ENCODE assay signal across 1 cellular context in the genomic region with DNA sequence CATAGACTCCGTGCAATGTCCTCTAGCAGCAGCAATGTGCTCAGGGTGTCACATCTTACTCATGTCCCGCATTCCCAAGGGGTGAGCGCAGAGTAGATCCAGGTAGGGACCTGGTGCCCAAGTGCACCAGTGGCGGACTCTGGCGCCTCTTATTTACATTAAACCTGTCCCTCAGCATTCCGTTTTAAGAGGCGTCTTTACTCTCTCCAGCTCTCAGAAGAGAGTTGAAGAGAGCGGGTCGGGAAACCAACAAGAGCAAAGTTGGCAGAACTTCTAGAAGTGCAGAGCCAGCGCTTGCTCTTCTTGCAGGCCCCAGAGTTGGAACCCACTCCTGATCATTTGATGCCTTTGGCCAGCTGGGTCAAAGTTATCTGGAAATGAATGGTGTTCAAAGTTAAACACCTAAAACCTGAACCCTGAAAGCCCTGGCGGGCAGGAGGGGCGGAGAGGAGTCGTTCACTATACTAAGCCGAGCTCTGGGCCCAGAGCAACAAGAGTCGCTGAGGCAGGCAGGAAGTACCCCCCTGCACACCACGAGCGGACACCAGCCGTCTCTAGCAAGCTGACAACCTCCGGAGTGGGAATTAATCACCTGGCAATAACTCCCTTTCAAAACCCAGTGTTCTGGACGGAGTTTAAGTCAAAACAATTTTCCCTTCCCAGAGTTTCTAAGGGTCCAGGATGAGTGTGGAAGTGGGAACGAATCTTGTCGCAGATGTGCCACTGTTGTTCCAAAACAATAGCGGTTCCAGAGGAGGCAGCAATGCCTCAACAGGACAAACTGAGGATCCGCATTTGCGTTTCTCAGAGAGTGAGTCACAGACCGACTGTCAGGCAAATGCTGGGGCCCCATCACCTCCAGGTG.
TF ChIP-seq lines count a peak whose summit lies in the region.

No MANE protein-coding gene starts in this region.

TF ChIP-seq in SK-N-SH treated with all-trans-retinoic acid at 6 μM for 48 hours, 23 proteins besides CTCF, POLR2A, EP300 and RAD21 (continued from another document):
- TF ChIP-seq, protein P1, sequence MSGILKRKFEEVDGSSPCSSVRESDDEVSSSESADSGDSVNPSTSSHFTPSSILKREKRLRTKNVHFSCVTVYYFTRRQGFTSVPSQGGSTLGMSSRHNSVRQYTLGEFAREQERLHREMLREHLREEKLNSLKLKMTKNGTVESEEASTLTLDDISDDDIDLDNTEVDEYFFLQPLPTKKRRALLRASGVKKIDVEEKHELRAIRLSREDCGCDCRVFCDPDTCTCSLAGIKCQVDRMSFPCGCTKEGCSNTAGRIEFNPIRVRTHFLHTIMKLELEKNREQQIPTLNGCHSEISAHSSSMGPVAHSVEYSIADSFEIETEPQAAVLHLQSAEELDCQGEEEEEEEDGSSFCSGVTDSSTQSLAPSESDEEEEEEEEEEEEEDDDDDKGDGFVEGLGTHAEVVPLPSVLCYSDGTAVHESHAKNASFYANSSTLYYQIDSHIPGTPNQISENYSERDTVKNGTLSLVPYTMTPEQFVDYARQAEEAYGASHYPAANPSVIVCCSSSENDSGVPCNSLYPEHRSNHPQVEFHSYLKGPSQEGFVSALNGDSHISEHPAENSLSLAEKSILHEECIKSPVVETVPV (CRISPR knock-in tag; IDR thresholded peaks at IDR 0.05), result no peak
- TF ChIP-seq ZNF565 (CRISPR knock-in tag; conservative IDR thresholded peaks at IDR 0.05; ENCODE audit: low read depth) (no peak), CSDC2 (CRISPR knock-in tag; IDR thresholded peaks at IDR 0.05) (no peak), ESRRG (CRISPR knock-in tag; IDR thresholded peaks at IDR 0.05) (no peak), ISL1 (CRISPR knock-in tag; IDR thresholded peaks at IDR 0.05) (no peak), SNAI2 (CRISPR knock-in tag; IDR thresholded peaks at IDR 0.05) (no peak), TCF4 (CRISPR knock-in tag; IDR thresholded peaks at IDR 0.05; ENCODE audit: borderline replicate concordance) (no peak), TOX (CRISPR knock-in tag; IDR thresholded peaks at IDR 0.05; ENCODE audit: borderline replicate concordance) (no peak)
- TF ChIP-seq, protein P2, sequence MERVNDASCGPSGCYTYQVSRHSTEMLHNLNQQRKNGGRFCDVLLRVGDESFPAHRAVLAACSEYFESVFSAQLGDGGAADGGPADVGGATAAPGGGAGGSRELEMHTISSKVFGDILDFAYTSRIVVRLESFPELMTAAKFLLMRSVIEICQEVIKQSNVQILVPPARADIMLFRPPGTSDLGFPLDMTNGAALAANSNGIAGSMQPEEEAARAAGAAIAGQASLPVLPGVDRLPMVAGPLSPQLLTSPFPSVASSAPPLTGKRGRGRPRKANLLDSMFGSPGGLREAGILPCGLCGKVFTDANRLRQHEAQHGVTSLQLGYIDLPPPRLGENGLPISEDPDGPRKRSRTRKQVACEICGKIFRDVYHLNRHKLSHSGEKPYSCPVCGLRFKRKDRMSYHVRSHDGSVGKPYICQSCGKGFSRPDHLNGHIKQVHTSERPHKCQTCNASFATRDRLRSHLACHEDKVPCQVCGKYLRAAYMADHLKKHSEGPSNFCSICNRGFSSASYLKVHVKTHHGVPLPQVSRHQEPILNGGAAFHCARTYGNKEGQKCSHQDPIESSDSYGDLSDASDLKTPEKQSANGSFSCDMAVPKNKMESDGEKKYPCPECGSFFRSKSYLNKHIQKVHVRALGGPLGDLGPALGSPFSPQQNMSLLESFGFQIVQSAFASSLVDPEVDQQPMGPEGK (CRISPR knock-in tag; IDR thresholded peaks at IDR 0.05; ENCODE audit: borderline replicate concordance), result no peak
